In genomic region chr9:503331-503730, GRCh38 we compare ENCODE assay signal across 9 cellular contexts. TPM values are rescaled to one million over a fixed set of nuclear protein-coding genes. Genes with fewer than 3 reads are reported as not detected.
DNase-seq lines count a peak whose midpoint lies in the region; ATAC-seq, FAIRE-seq and TF ChIP-seq lines count a peak whose summit lies in the region.
"Had no signal": no experiment of that assay in that cellular context is flagged by ENCODE, and none has a peak within 500 bp of the region (broad histone marks: within the 10 kb centered on the region; RNA-seq: fewer than 3 reads in every experiment).

No MANE protein-coding gene starts in this region.

- H3K4me3 Mint-ChIP-seq in activated CD8-positive, alpha-beta memory T cell treated with anti-CD3 and anti-CD28 coated beads, Interleukin-2, amount 10 ng/mL, durations not matched to agents 7 days and 5 days = peak overlapping the region; percentile 78
- peak overlapping the region; percentile 79 for H3K4me3 Mint-ChIP-seq in WTC11
- H3K4me3 Mint-ChIP-seq in stimulated activated memory B cell treated with anti-CD40 and anti-IgM and Interleukin-4, amounts not matched to agents 10 μg/mL and 1 μg/mL and 100 μg/mL, for 72 hours = peak overlapping the region; percentile 87

- H3K27ac ChIP-seq in keratinocyte (ENCODE audit: control insufficient read depth, insufficient read depth, low read length) = no peak overlapping the region

- peaks cover 23% of the 10 kb centered on the region for H3K79me2 ChIP-seq in keratinocyte (ENCODE audit: control insufficient read depth, insufficient read depth, low read length)

- ATAC-seq in activated CD8-positive, alpha-beta memory T cell treated with anti-CD3 and anti-CD28 coated beads, Interleukin-2, amount 10 ng/mL, durations not matched to agents 7 days and 5 days = no peak
- ATAC-seq in WTC11 (no peak), HG03571 (IDR thresholded peaks at IDR 0.05; ENCODE audit: unreplicated experiment) (no peak), HG03159 (IDR thresholded peaks at IDR 0.05; ENCODE audit: unreplicated experiment) (no peak)
- ATAC-seq in stimulated activated memory B cell treated with anti-CD40 and anti-IgM and Interleukin-4, amounts not matched to agents 10 μg/mL and 1 μg/mL and 100 μg/mL, for 72 hours = no peak

- peak overlapping the region; percentile 86 for H3K4me2 ChIP-seq in keratinocyte (ENCODE audit: control insufficient read depth, extremely low read depth, insufficient read depth, low read depth, low read length)

- no peaks in the 10 kb centered on the region for H3K27me3 ChIP-seq in keratinocyte (ENCODE audit: control insufficient read depth, extremely low read depth, insufficient read depth, low read length)

- POLR2A ChIA-PET in WTC11 (lab: Charles Lee) = interaction anchor here (1.5 kb wide), 1 partner anchor 33 kb away, joined by 4 read pairs; no protein-coding TSS in a partner anchor

- H2AFZ ChIP-seq in keratinocyte (ENCODE audit: control insufficient read depth, low read length) = peak overlapping the region; percentile 96

- H3K4me3 ChIP-seq in keratinocyte (ENCODE audit: control insufficient read depth in 2 of 3, extremely low read depth in 1 of 3, insufficient read depth in 2 of 3, low read depth in 1 of 3, low read length in 3 of 3) = peak overlapping the region in 2 of 3 experiments; percentile 78 to 79

- H3K9ac ChIP-seq in keratinocyte (ENCODE audit: control insufficient read depth, extremely low read depth, insufficient read depth, low read length) = no peak overlapping the region

- no peaks in the 10 kb centered on the region for H3K9me3 ChIP-seq in keratinocyte (ENCODE audit: control insufficient read depth, low read depth, low read length)

- peaks cover 3% of the 10 kb centered on the region for H3K36me3 Mint-ChIP-seq in activated CD8-positive, alpha-beta memory T cell treated with anti-CD3 and anti-CD28 coated beads, Interleukin-2, amount 10 ng/mL, durations not matched to agents 7 days and 5 days
- H3K36me3 Mint-ChIP-seq in WTC11 = no peaks in the 10 kb centered on the region
- no peaks in the 10 kb centered on the region for H3K36me3 Mint-ChIP-seq in stimulated activated memory B cell treated with anti-CD40 and anti-IgM and Interleukin-4, amounts not matched to agents 10 μg/mL and 1 μg/mL and 100 μg/mL, for 72 hours

- H3K4me1 Mint-ChIP-seq in activated CD8-positive, alpha-beta memory T cell treated with anti-CD3 and anti-CD28 coated beads, Interleukin-2, amount 10 ng/mL, durations not matched to agents 7 days and 5 days = peaks cover 9% of the 10 kb centered on the region
- H3K4me1 Mint-ChIP-seq in WTC11 = peaks cover 19% of the 10 kb centered on the region
- peaks cover 14% of the 10 kb centered on the region for H3K4me1 Mint-ChIP-seq in stimulated activated memory B cell treated with anti-CD40 and anti-IgM and Interleukin-4, amounts not matched to agents 10 μg/mL and 1 μg/mL and 100 μg/mL, for 72 hours

- no peaks in the 10 kb centered on the region for H3K36me3 ChIP-seq in keratinocyte (ENCODE audit: control insufficient read depth in 2 of 2, extremely low read depth in 1 of 2, insufficient read depth in 2 of 2, low read length in 2 of 2)

- TF ChIP-seq CTCF in WTC11 (IDR thresholded peaks at IDR 0.05) = no peak
- TF ChIP-seq CTCF in keratinocyte (optimal IDR thresholded peaks at IDR 0.05 in 1 of 3, IDR thresholded peaks at IDR 0.05 in 1 of 3, conservative IDR thresholded peaks at IDR 0.05 in 1 of 3; ENCODE audit: extremely low read depth in 1 of 3, insufficient read depth in 2 of 3, low read length in 3 of 3) = no peak

- no peaks in the 10 kb centered on the region for H3K9me3 Mint-ChIP-seq in activated CD8-positive, alpha-beta memory T cell treated with anti-CD3 and anti-CD28 coated beads, Interleukin-2, amount 10 ng/mL, durations not matched to agents 7 days and 5 days (ENCODE audit: low read depth)
- H3K9me3 Mint-ChIP-seq in WTC11 = peaks cover 9% of the 10 kb centered on the region
- H3K9me3 Mint-ChIP-seq in stimulated activated memory B cell treated with anti-CD40 and anti-IgM and Interleukin-4, amounts not matched to agents 10 μg/mL and 1 μg/mL and 100 μg/mL, for 72 hours = no peaks in the 10 kb centered on the region

- dilution Hi-C loops in keratinocyte (cut with MboI; ENCODE audit: extremely low pct_ligation_motif_present, low sequenced_read_pairs) = no loop called here

- CTCF ChIA-PET in activated CD8-positive, alpha-beta memory T cell treated with anti-CD3 and anti-CD28 coated beads, Interleukin-2, amount 10 ng/mL, durations not matched to agents 7 days and 5 days (lab: Charles Lee) = interaction anchor here (1.0 to 1.8 kb wide), 2 partner anchors 33 to 56 kb away, joined by 5 read pairs; no protein-coding TSS in a partner anchor
- CTCF ChIA-PET in WTC11 (lab: Charles Lee) = interaction anchor here (0.6 to 1.0 kb wide), 5 partner anchors 33 to 506 kb away, joined by 3 to 4 read pairs (median 3); no protein-coding TSS in a partner anchor

- no peak overlapping the region for H3K27ac Mint-ChIP-seq in activated CD8-positive, alpha-beta memory T cell treated with anti-CD3 and anti-CD28 coated beads, Interleukin-2, amount 10 ng/mL, durations not matched to agents 7 days and 5 days
- no peak overlapping the region for H3K27ac Mint-ChIP-seq in WTC11
- peak overlapping the region; percentile 83 for H3K27ac Mint-ChIP-seq in stimulated activated memory B cell treated with anti-CD40 and anti-IgM and Interleukin-4, amounts not matched to agents 10 μg/mL and 1 μg/mL and 100 μg/mL, for 72 hours

- H3K27me3 Mint-ChIP-seq in activated CD8-positive, alpha-beta memory T cell treated with anti-CD3 and anti-CD28 coated beads, Interleukin-2, amount 10 ng/mL, durations not matched to agents 7 days and 5 days = peaks cover 48% of the 10 kb centered on the region
- peaks cover 43% of the 10 kb centered on the region for H3K27me3 Mint-ChIP-seq in WTC11 (ENCODE audit: low read depth)
- no peaks in the 10 kb centered on the region for H3K27me3 Mint-ChIP-seq in stimulated activated memory B cell treated with anti-CD40 and anti-IgM and Interleukin-4, amounts not matched to agents 10 μg/mL and 1 μg/mL and 100 μg/mL, for 72 hours

- FAIRE-seq in keratinocyte (lab: Jason Lieb, UNC) = peak; percentile 61

- no peak for DNase-seq in activated CD8-positive, alpha-beta memory T cell treated with anti-CD3 and anti-CD28 coated beads, Interleukin-2, amount 10 ng/mL, durations not matched to agents 7 days and 5 days
- no peak for DNase-seq in activated CD8-positive, alpha-beta memory T cell treated with anti-CD3 and anti-CD28 coated beads, Interleukin-2, amount 50 U/mL, for 48 hours
- no peak for DNase-seq in WTC11 (ENCODE audit: low spot score)
- DNase-seq in keratinocyte (ENCODE audit: low read depth, low spot score) = no peak
- DNase-seq in SW 1271 (lab: John Stamatoyannopoulos, UW) = no peak
- DNase-seq: activated effector memory CD4-positive, alpha-beta T cell treated with anti-CD3 and anti-CD28 coated beads, Interleukin-2, amount 50 U/mL, for 16 hours had no signal

- no peaks in the 10 kb centered on the region for H4K20me1 ChIP-seq in keratinocyte (ENCODE audit: control insufficient read depth, extremely low read depth, insufficient read depth, low read length)

- H3K9me1 ChIP-seq in keratinocyte (ENCODE audit: control insufficient read depth, extremely low read depth, insufficient read depth, low read length) = no peaks in the 10 kb centered on the region

- H3K4me1 ChIP-seq in keratinocyte (ENCODE audit: control insufficient read depth, extremely low read depth, insufficient read depth, low read length) = peaks cover 18% of the 10 kb centered on the region

TF ChIP-seq in WTC11, 78 proteins besides CTCF, POLR2A, EP300 and RAD21 (continues in another document):
- TF ChIP-seq ARID4B (CRISPR knock-in tag; IDR thresholded peaks at IDR 0.05; ENCODE audit: borderline replicate concordance) (no peak), ESRRA (CRISPR knock-in tag; IDR thresholded peaks at IDR 0.05; ENCODE audit: borderline replicate concordance) (no peak), NR2C2 (CRISPR knock-in tag; IDR thresholded peaks at IDR 0.05) (no peak)

RNA-seq across cellular contexts. Expression of gene KANK1, which starts 1.2 kb away (rescaled TPM):
- 1 to 10 TPM; 5.0 to 6.1 TPM for total RNA-seq in activated CD8-positive, alpha-beta memory T cell treated with anti-CD3 and anti-CD28 coated beads, Interleukin-2, amount 10 ng/mL, durations not matched to agents 7 days and 5 days
- 24.8 to 26.1 TPM (median 25.1 TPM) in 3 replicates for total RNA-seq in WTC11 (2021)
- 89.6 to 114 TPM (median 91.1 TPM) in 3 replicates for polyA plus RNA-seq in keratinocyte
- polyA plus RNA-seq in keratinocyte (2011; ENCODE audit: low read depth) = 49.9 TPM
- polyA plus RNA-seq in keratinocyte (2011; cell fraction: cytosol; rRNA removed) = 52.4 and 67.0 TPM in 2 replicates
- 196 and 207 TPM in 2 replicates for polyA plus RNA-seq in keratinocyte (2011; cell fraction: nucleus; rRNA removed)
- 54.4 and 62.2 TPM in 2 replicates for polyA plus RNA-seq in keratinocyte (2012; ENCODE audit: low replicate concordance)
- polyA minus RNA-seq in keratinocyte = 103 to 196 TPM (median 173 TPM) in 3 replicates
- polyA minus RNA-seq in keratinocyte (2011; cell fraction: cytosol; rRNA and poly(A)+ RNA removed) = 91.5 TPM
- 138 and 206 TPM in 2 replicates for polyA minus RNA-seq in keratinocyte (2011; cell fraction: nucleus; rRNA and poly(A)+ RNA removed)
